ENCODE assay signal across 12 cellular contexts in genomic region chr6:125811259-125811658, GRCh38.
A peak's percentile ranks its signal among the peaks of the same experiment; 100 is the strongest.
DNase-seq lines count a peak whose midpoint lies in the region; ATAC-seq and TF ChIP-seq lines count a peak whose summit lies in the region.
"Had no signal": no experiment of that assay in that cellular context is flagged by ENCODE, and none has a peak within 500 bp of the region (broad histone marks: within the 10 kb centered on the region; RNA-seq: fewer than 3 reads in every experiment).

No MANE protein-coding gene starts in this region.

- peaks cover 0 to 18% of the 10 kb centered on the region in 2 experiments for H3K4me1 ChIP-seq in neutrophil (ENCODE audit: control insufficient read depth in 1 of 2, insufficient read depth in 1 of 2, low read depth in 1 of 2, low read length in 1 of 2)

- ATAC-seq in HG03175 (IDR thresholded peaks at IDR 0.05; ENCODE audit: unreplicated experiment) (peak; percentile 31), HG02571 (IDR thresholded peaks at IDR 0.05; ENCODE audit: unreplicated experiment) (no peak)
- ATAC-seq: activated CD8-positive, alpha-beta memory T cell treated with anti-CD3 and anti-CD28 coated beads, Interleukin-2, amount 10 ng/mL, durations not matched to agents 7 days and 5 days had no signal

- TF ChIP-seq CTCF in neutrophil (IDR thresholded peaks at IDR 0.05), result no peak

- DNase-seq in DMS79 (lab: John Stamatoyannopoulos, UW) (peak; percentile 15), SIG-M5 treated with dmso at 0.1 percent for 504 hours (lab: John Stamatoyannopoulos, UW; ENCODE audit: unreplicated experiment) (peak; percentile 75), dedifferentiated amniotic fluid mesenchymal stem cell (ENCODE audit: extremely low spot score) (no peak)
- no peak for DNase-seq in activated T-cell treated with anti-CD3 and anti-CD28 coated beads, Interleukin-2, amount 50 U/mL, for 1 hour
- DNase-seq in stimulated activated CD4-positive, alpha-beta T cell treated with anti-CD3 and anti-CD28 coated beads, Interleukin-2, amount 100 ng/mL, for 24 hours, result no peak
- DNase-seq: activated CD8-positive, alpha-beta memory T cell treated with anti-CD3 and anti-CD28 coated beads, Interleukin-2, amount 10 ng/mL, durations not matched to agents 7 days and 5 days; activated effector memory CD4-positive, alpha-beta T cell treated with anti-CD3 and anti-CD28 coated beads, Interleukin-2, amount 50 U/mL, for 16 hours; NCI-H1930; Peyer's patch had no signal

- H3K36me3 ChIP-seq in neutrophil, result peaks cover 7% of the 10 kb centered on the region
- H3K36me3 ChIP-seq: Peyer's patch had no signal

- no peaks in the 10 kb centered on the region for H3K9me3 ChIP-seq in neutrophil
- H3K9me3 ChIP-seq: Peyer's patch had no signal

- peak overlapping the region; percentile 1 for H3K27ac ChIP-seq in neutrophil
- H3K27ac ChIP-seq: Peyer's patch had no signal

- no peak overlapping the region for H3K4me3 ChIP-seq in neutrophil (ENCODE audit: low read depth in 1 of 2, low read length in 1 of 2)
- H3K4me3 ChIP-seq: Peyer's patch had no signal

- no peaks in the 10 kb centered on the region for H3K27me3 ChIP-seq in neutrophil
- H3K27me3 ChIP-seq: Peyer's patch had no signal

Comparison
In these comparisons a context has a peak if more than half of its experiments do, and no peak if none do; other contexts are left out.
1. DNase-seq: peak in DMS79 (single experiment) and SIG-M5 treated with dmso at 0.1 percent for 504 hours (single experiment); none in activated T-cell treated with anti-CD3 and anti-CD28 coated beads, Interleukin-2, amount 50 U/mL, for 1 hour (single experiment), dedifferentiated amniotic fluid mesenchymal stem cell (single experiment) and stimulated activated CD4-positive, alpha-beta T cell treated with anti-CD3 and anti-CD28 coated beads, Interleukin-2, amount 100 ng/mL, for 24 hours (0 of 2).